Comparison of ENCODE assay signal across 1 cellular context in genomic region chr19:47725759-47726401, GRCh38.
TF ChIP-seq lines count a peak whose summit lies in the region.

No MANE protein-coding gene starts in this region.

TF ChIP-seq in IMR-90, 13 proteins besides CTCF, POLR2A, EP300 and RAD21:
- peak; percentile 49 for TF ChIP-seq CEBPB (IDR thresholded peaks at IDR 0.05; ENCODE audit: low read depth, low read length)
- TF ChIP-seq USF2 (IDR thresholded peaks at IDR 0.05; ENCODE audit: low read depth, low read length), result no peak
TF ChIP-seq in IMR-90: peak in this region for 1.
